6 cellular contexts compared by ENCODE assay signal in the genomic region with DNA sequence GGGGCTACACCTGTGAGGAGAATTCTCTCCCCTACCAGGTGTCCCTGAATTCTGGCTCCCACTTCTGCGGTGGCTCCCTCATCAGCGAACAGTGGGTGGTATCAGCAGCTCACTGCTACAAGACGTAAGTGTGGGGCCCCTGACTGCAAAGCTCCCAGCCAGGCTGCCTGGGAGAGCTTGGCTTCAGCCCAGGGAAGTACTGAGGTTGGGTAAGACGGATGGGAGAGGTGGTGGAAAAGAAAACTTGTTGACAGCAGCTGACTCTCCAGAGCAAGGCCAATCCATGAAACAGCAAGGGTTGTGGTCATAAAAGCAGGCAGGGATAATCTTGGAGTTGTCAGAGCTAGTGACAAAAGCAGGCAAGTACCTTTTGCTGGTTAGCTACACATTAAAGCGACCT. TPM values are rescaled to one million over a fixed set of nuclear protein-coding genes. Genes with fewer than 3 reads are reported as not detected.
"Had no signal": no experiment of that assay in that cellular context is flagged by ENCODE, and none has a peak within 500 bp of the region (broad histone marks: within the 10 kb centered on the region; RNA-seq: fewer than 3 reads in every experiment).

No MANE protein-coding gene starts in this region.

RNA-seq across cellular contexts. Expression of a gene that starts 1.3 kb away (rescaled TPM):
- total RNA-seq: hepatocyte, left cardiac atrium, left ventricle myocardium superior, mesenteric fat pad, mesothelial cell of epicardium, myocyte had no signal
